Comparison of ENCODE assay signal across 17 cellular contexts in genomic region chr13:113329656-113330312, GRCh38. TPM values are rescaled to one million over a fixed set of nuclear protein-coding genes. Genes with fewer than 3 reads are reported as not detected.
DNase-seq lines count a peak whose midpoint lies in the region; ATAC-seq, FAIRE-seq and TF ChIP-seq lines count a peak whose summit lies in the region.
"Had no signal": no experiment of that assay in that cellular context is flagged by ENCODE, and none has a peak within 500 bp of the region (broad histone marks: within the 10 kb centered on the region; RNA-seq: fewer than 3 reads in every experiment).

No MANE protein-coding gene starts in this region.

- no peaks in the 10 kb centered on the region for H4K20me1 ChIP-seq in HepG2 (ENCODE audit: insufficient read depth, low read length)
- no peaks in the 10 kb centered on the region for H4K20me1 ChIP-seq in osteoblast (ENCODE audit: insufficient read depth, low read length)

- no peaks in the 10 kb centered on the region for H3K9me3 Mint-ChIP-seq in activated naive CD4-positive, alpha-beta T cell treated with anti-CD3 and anti-CD28 coated beads, Interleukin-2, amount 50 U/mL, for 72 hours
- H3K9me3 Mint-ChIP-seq: CD4-positive, alpha-beta T cell had no signal

- DNase-seq in HepG2 (ENCODE audit: low spot score) (no peak), right lobe of liver (no peak), NB4 (ENCODE audit: low read depth) (peak; percentile 35), osteoblast (ENCODE audit: insufficient read length, low spot score, missing footprints) (peak; percentile 55), NCI-H748 (lab: John Stamatoyannopoulos, UW; ENCODE audit: unreplicated experiment) (no peak)
- DNase-seq in activated naive CD4-positive, alpha-beta T cell treated with anti-CD3 and anti-CD28 coated beads, Interleukin-2, amount 50 U/mL, for 72 hours (ENCODE audit: low spot score in 2 of 2), result no peak
- DNase-seq: ACHN; BE2C; C1 segment of cervical spinal cord; Caco-2; CD4-positive, alpha-beta T cell had no signal

- no peaks in the 10 kb centered on the region for H3K36me3 Mint-ChIP-seq in activated naive CD4-positive, alpha-beta T cell treated with anti-CD3 and anti-CD28 coated beads, Interleukin-2, amount 50 U/mL, for 72 hours

- POLR2A ChIA-PET in HepG2 (lab: Yijun Ruan, JAX), result no interaction called here

- no peak for ATAC-seq in HepG2
- no peak for ATAC-seq in right lobe of liver
- no peak for ATAC-seq in activated naive CD4-positive, alpha-beta T cell treated with anti-CD3 and anti-CD28 coated beads, Interleukin-2, amount 50 U/mL, for 72 hours

- intact Hi-C loops in HepG2 (cut with micrococcal nuclease; ENCODE audit: unreplicated experiment) (no loop called here), right lobe of liver (cut with DNase I) (no loop called here)

- H3K27me3 ChIP-seq in HepG2 (ENCODE audit: control insufficient read depth in 1 of 2, insufficient read depth in 2 of 2, low read length in 2 of 2) (no peaks in the 10 kb centered on the region), right lobe of liver (no peaks in the 10 kb centered on the region), osteoblast (ENCODE audit: insufficient read depth, low read length) (no peaks in the 10 kb centered on the region)

- no peak for TF ChIP-seq RAD21 in HepG2 (CRISPR knock-in tag; IDR thresholded peaks at IDR 0.05)

- H3K4me2 ChIP-seq in HepG2 (ENCODE audit: low read depth, low read length) (no peak overlapping the region), osteoblast (ENCODE audit: insufficient read depth, low read length) (no peak overlapping the region)

- TF ChIP-seq POLR2A in HepG2 (IDR thresholded peaks at IDR 0.05; ENCODE audit: insufficient read depth in 1 of 2, low read depth in 2 of 2, low read length in 2 of 2) (no peak), right lobe of liver (IDR thresholded peaks at IDR 0.05) (no peak), NB4 (IDR thresholded peaks at IDR 0.05; ENCODE audit: extremely low read depth, insufficient read length) (no peak)

- H3K4me1 ChIP-seq in HepG2 (ENCODE audit: insufficient read depth, low read length), result no peaks in the 10 kb centered on the region
- peaks cover 0 to 14% (median 0%) of the 10 kb centered on the region in 4 donors for H3K4me1 ChIP-seq in right lobe of liver
- no peaks in the 10 kb centered on the region for H3K4me1 ChIP-seq in osteoblast (ENCODE audit: insufficient read depth, low read length)
- H3K4me1 ChIP-seq: BE2C, HAP-1 had no signal

- no peak overlapping the region for H3K27ac ChIP-seq in HepG2 (ENCODE audit: extremely low read length, insufficient read depth, low read length)
- H3K27ac ChIP-seq in right lobe of liver, result no peak overlapping the region
- no peak overlapping the region for H3K27ac ChIP-seq in osteoblast (ENCODE audit: low read depth, low read length)

- CTCF ChIA-PET in HepG2 (lab: Yijun Ruan, JAX; ENCODE audit: low intra/inter-chr PET ratio, low total read pairs), result no interaction called here

- BruUV-seq in HepG2 (replicated peaks; lab: Mats Ljungman, UMichigan), result no TSS peak

- no peaks in the 10 kb centered on the region for H3K9me3 ChIP-seq in HepG2 (ENCODE audit: low read length)
- no peaks in the 10 kb centered on the region for H3K9me3 ChIP-seq in right lobe of liver
- no peaks in the 10 kb centered on the region for H3K9me3 ChIP-seq in osteoblast (ENCODE audit: low read depth, low read length)
- H3K9me3 ChIP-seq: BE2C, Caco-2, HAP-1 had no signal

- H3K79me2 ChIP-seq in HepG2 (ENCODE audit: insufficient read depth, low read length) (no peaks in the 10 kb centered on the region), osteoblast (ENCODE audit: insufficient read depth, low read length) (no peaks in the 10 kb centered on the region)

- in situ Hi-C loops in HepG2 (cut with HindIII; ENCODE audit: extremely low pct_ligation_motif_present, low pct_unique_long_range_greater_than_20kb), result no loop called here

- H3K9ac ChIP-seq in HepG2 (ENCODE audit: insufficient read depth, low read depth, low read length), result no peak overlapping the region

- H2AFZ ChIP-seq in HepG2 (ENCODE audit: low read length), result no peak overlapping the region
- no peak overlapping the region for H2AFZ ChIP-seq in osteoblast (ENCODE audit: low read length)

- no peak for FAIRE-seq in HepG2 (lab: Jason Lieb, UNC)
- FAIRE-seq: D721Med, G401.6, GM12891, GM19239 had no signal

- TF ChIP-seq CTCF in HepG2 (CRISPR knock-in tag; IDR thresholded peaks at IDR 0.05) (no peak), right lobe of liver (IDR thresholded peaks at IDR 0.05) (no peak), NB4 (IDR thresholded peaks at IDR 0.05; ENCODE audit: low read depth, low read length) (no peak), osteoblast (IDR thresholded peaks at IDR 0.05; ENCODE audit: extremely low read depth, low read depth, low read length) (no peak)

- no peak overlapping the region for H3K4me3 ChIP-seq in HepG2 (replicated peaks in 1 of 3; ENCODE audit: insufficient read depth in 1 of 3, low read depth in 2 of 3, low read length in 3 of 3)
- H3K4me3 ChIP-seq in right lobe of liver, result no peak overlapping the region
- no peak overlapping the region for H3K4me3 ChIP-seq in NB4 (ENCODE audit: low read depth, low read length)
- H3K4me3 ChIP-seq in osteoblast (ENCODE audit: insufficient read depth, low read length), result no peak overlapping the region
- H3K4me3 ChIP-seq: HAP-1 had no signal

- TF ChIP-seq EP300 in HepG2 (IDR thresholded peaks at IDR 0.05; ENCODE audit: low read depth in 2 of 2, low read length in 2 of 2) (no peak), HepG2 (CRISPR knock-in tag; IDR thresholded peaks at IDR 0.05; ENCODE audit: borderline replicate concordance) (no peak)

- no peak overlapping the region for H3K27ac Mint-ChIP-seq in activated naive CD4-positive, alpha-beta T cell treated with anti-CD3 and anti-CD28 coated beads, Interleukin-2, amount 50 U/mL, for 72 hours
- H3K27ac Mint-ChIP-seq: CD4-positive, alpha-beta T cell had no signal

- 97% methylated on average over 22 of the region's 22 CpGs for WGBS in HepG2 (ENCODE audit: low lambda C conversion rate)
- WGBS in right lobe of liver (ENCODE audit: insufficient coverage, low coverage, low lambda C conversion rate, missing lambda C conversion rate), result 78% methylated on average over 11 of the region's 22 CpGs

- H3K36me3 ChIP-seq in HepG2 (replicated peaks in 1 of 2; ENCODE audit: control insufficient read depth in 1 of 2, insufficient read depth in 2 of 2, low read length in 2 of 2) (peaks cover 4 to 23% of the 10 kb centered on the region in 2 experiments; a peak in 4 of 5 replicates), right lobe of liver (peaks cover 0 to 12% (median 0%) of the 10 kb centered on the region in 4 donors), osteoblast (ENCODE audit: insufficient read depth, low read length) (no peaks in the 10 kb centered on the region)
- H3K36me3 ChIP-seq: BE2C, HAP-1 had no signal

RNA-seq across cellular contexts. Expression of gene LAMP1, which starts 32.7 kb away (rescaled TPM):
- total RNA-seq in HepG2 (2016; rRNA removed; fragmentation: Illumina TruSeq; extraction: Trizol) (33.2 and 112 TPM in 2 replicates), right lobe of liver (100 to 1,000 TPM; 154 to 233 (median 197) TPM), osteoblast (211 and 216 TPM in 2 replicates)
- 10.9 and 12.4 TPM in 2 replicates for total RNA-seq in HepG2 (2016; cell fraction: cytosol; rRNA removed; fragmentation: Illumina TruSeq; extraction: Trizol; ENCODE audit: low read depth)
- 28.0 and 117 TPM in 2 replicates for total RNA-seq in HepG2 (2016; cell fraction: insoluble cytoplasmic fraction; rRNA removed; fragmentation: Illumina TruSeq; extraction: Trizol)
- 16.4 and 16.7 TPM in 2 replicates for total RNA-seq in HepG2 (2016; cell fraction: membrane; rRNA removed; fragmentation: Illumina TruSeq; extraction: Trizol)
- 71.7 and 83.9 TPM in 2 replicates for total RNA-seq in HepG2 (2016; cell fraction: nucleus; rRNA removed; fragmentation: Illumina TruSeq; extraction: Trizol)
- polyA plus RNA-seq in HepG2 (2011; rRNA removed), result 103 TPM in 2 replicates
- 54.8 and 61.5 TPM in 2 replicates for polyA plus RNA-seq in HepG2 (2011; cell fraction: cytosol; rRNA removed)
- polyA plus RNA-seq in HepG2 (2011; cell fraction: nucleus; rRNA removed), result 64.5 and 68.1 TPM in 2 replicates
- polyA plus RNA-seq in HepG2 (2012), result 94.8 and 95.4 TPM in 2 replicates
- polyA plus RNA-seq in HepG2 (2016; cell fraction: cytosol; fragmentation: Illumina TruSeq; extraction: Trizol; ENCODE audit: low read depth), result 8.2 and 8.9 TPM in 2 replicates
- 42.2 and 53.5 TPM in 2 replicates for polyA plus RNA-seq in HepG2 (2016; cell fraction: insoluble cytoplasmic fraction; fragmentation: Illumina TruSeq; extraction: Trizol; ENCODE audit: low read depth)
- 14.6 and 17.0 TPM in 2 replicates for polyA plus RNA-seq in HepG2 (2016; cell fraction: membrane; fragmentation: Illumina TruSeq; extraction: Trizol; ENCODE audit: low read depth)
- polyA plus RNA-seq in HepG2 (2016; cell fraction: nucleus; fragmentation: Illumina TruSeq; extraction: Trizol; ENCODE audit: insufficient read depth, low read depth), result 165 and 182 TPM in 2 replicates
- polyA minus RNA-seq in HepG2 (2011; rRNA and poly(A)+ RNA removed; ENCODE audit: low replicate concordance), result 78.2 and 92.0 TPM in 2 replicates
- 54.9 and 61.7 TPM in 2 replicates for polyA minus RNA-seq in HepG2 (2011; cell fraction: cytosol; rRNA and poly(A)+ RNA removed)
- 25.2 and 25.9 TPM in 2 replicates for polyA minus RNA-seq in HepG2 (2011; cell fraction: nucleus; rRNA and poly(A)+ RNA removed)
- 10 to 100 TPM; 43.5 to 68.6 TPM for total RNA-seq in activated naive CD4-positive, alpha-beta T cell treated with anti-CD3 and anti-CD28 coated beads, Interleukin-2, amount 50 U/mL, for 72 hours

RNA-seq across cellular contexts. Expression of gene GRTP1, which starts 34.1 kb away (rescaled TPM):
- total RNA-seq in HepG2 (2016; rRNA removed; fragmentation: Illumina TruSeq; extraction: Trizol) (30.3 and 30.8 TPM in 2 replicates), right lobe of liver (10 to 100 TPM; 18.5 to 41.3 (median 30.8) TPM), osteoblast (0.29 and 0.36 TPM in 2 replicates)
- 17.7 and 18.0 TPM in 2 replicates for total RNA-seq in HepG2 (2016; cell fraction: cytosol; rRNA removed; fragmentation: Illumina TruSeq; extraction: Trizol; ENCODE audit: low read depth)
- total RNA-seq in HepG2 (2016; cell fraction: insoluble cytoplasmic fraction; rRNA removed; fragmentation: Illumina TruSeq; extraction: Trizol), result 26.5 and 33.7 TPM in 2 replicates
- 27.8 and 29.0 TPM in 2 replicates for total RNA-seq in HepG2 (2016; cell fraction: membrane; rRNA removed; fragmentation: Illumina TruSeq; extraction: Trizol)
- total RNA-seq in HepG2 (2016; cell fraction: nucleus; rRNA removed; fragmentation: Illumina TruSeq; extraction: Trizol), result 23.1 and 27.9 TPM in 2 replicates
- 40.5 and 40.6 TPM in 2 replicates for polyA plus RNA-seq in HepG2 (2011; rRNA removed)
- polyA plus RNA-seq in HepG2 (2011; cell fraction: cytosol; rRNA removed), result 37.5 and 37.6 TPM in 2 replicates
- 59.1 and 60.0 TPM in 2 replicates for polyA plus RNA-seq in HepG2 (2011; cell fraction: nucleus; rRNA removed)
- polyA plus RNA-seq in HepG2 (2012), result 34.3 and 37.7 TPM in 2 replicates
- polyA plus RNA-seq in HepG2 (2016; cell fraction: cytosol; fragmentation: Illumina TruSeq; extraction: Trizol; ENCODE audit: low read depth), result 20.4 and 24.5 TPM in 2 replicates
- polyA plus RNA-seq in HepG2 (2016; cell fraction: insoluble cytoplasmic fraction; fragmentation: Illumina TruSeq; extraction: Trizol; ENCODE audit: low read depth), result 35.9 and 37.1 TPM in 2 replicates
- 24.9 and 27.8 TPM in 2 replicates for polyA plus RNA-seq in HepG2 (2016; cell fraction: membrane; fragmentation: Illumina TruSeq; extraction: Trizol; ENCODE audit: low read depth)
- polyA plus RNA-seq in HepG2 (2016; cell fraction: nucleus; fragmentation: Illumina TruSeq; extraction: Trizol; ENCODE audit: insufficient read depth, low read depth), result 54.4 and 56.0 TPM in 2 replicates
- 6.8 and 20.0 TPM in 2 replicates for polyA minus RNA-seq in HepG2 (2011; rRNA and poly(A)+ RNA removed; ENCODE audit: low replicate concordance)
- polyA minus RNA-seq in HepG2 (2011; cell fraction: cytosol; rRNA and poly(A)+ RNA removed), result 21.8 and 23.7 TPM in 2 replicates
- polyA minus RNA-seq in HepG2 (2011; cell fraction: nucleus; rRNA and poly(A)+ RNA removed), result 23.2 and 26.8 TPM in 2 replicates
- under 1 TPM in 1 of 2 donors, not detected in 1; 0.95 TPM for total RNA-seq in activated naive CD4-positive, alpha-beta T cell treated with anti-CD3 and anti-CD28 coated beads, Interleukin-2, amount 50 U/mL, for 72 hours
- total RNA-seq: A172 had no signal

Comparison
In these comparisons a context has a peak if more than half of its experiments do, and no peak if none do; other contexts are left out.
1. DNase-seq: peak in NB4 (single experiment) and osteoblast (single experiment); none in HepG2 (single experiment), right lobe of liver (0 of 3), NCI-H748 (single experiment) and activated naive CD4-positive, alpha-beta T cell treated with anti-CD3 and anti-CD28 coated beads, Interleukin-2, amount 50 U/mL, for 72 hours (0 of 2).
2. RNA of gene GRTP1, which starts 34.1 kb away (total RNA-seq): 18.5 to 41.3 TPM in right lobe of liver and 17.7 to 33.7 TPM in HepG2; 0.95 TPM in activated naive CD4-positive, alpha-beta T cell treated with anti-CD3 and anti-CD28 coated beads, Interleukin-2, amount 50 U/mL, for 72 hours and 0.29 to 0.36 TPM in osteoblast; every median in the first group is over 4 times any median in the second.